In genomic region chr12:120528861-120529525, GRCh38 we compare ENCODE assay signal across 8 cellular contexts. TPM values are rescaled to one million over a fixed set of nuclear protein-coding genes. Genes with fewer than 3 reads are reported as not detected.
A peak's percentile ranks its signal among the peaks of the same experiment; 100 is the strongest.
DNase-seq lines count a peak whose midpoint lies in the region; ATAC-seq and TF ChIP-seq lines count a peak whose summit lies in the region.

A gene with protein sequence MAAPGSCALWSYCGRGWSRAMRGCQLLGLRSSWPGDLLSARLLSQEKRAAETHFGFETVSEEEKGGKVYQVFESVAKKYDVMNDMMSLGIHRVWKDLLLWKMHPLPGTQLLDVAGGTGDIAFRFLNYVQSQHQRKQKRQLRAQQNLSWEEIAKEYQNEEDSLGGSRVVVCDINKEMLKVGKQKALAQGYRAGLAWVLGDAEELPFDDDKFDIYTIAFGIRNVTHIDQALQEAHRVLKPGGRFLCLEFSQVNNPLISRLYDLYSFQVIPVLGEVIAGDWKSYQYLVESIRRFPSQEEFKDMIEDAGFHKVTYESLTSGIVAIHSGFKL (minus strand): TSS chr12:120529158. CDS start chr12:120529141, 17 bp downstream.

- H3K36me3 Mint-ChIP-seq in activated T-helper 2 cell treated with anti-CD3 and anti-CD28 coated beads, Interferon-gamma antibody, Interleukin-2, Interleukin-4, amounts not matched to agents 10 μg/mL and 5 μg/mL and 100 μg/mL, durations not matched to agents 14 hours and 24 hours and 36 hours (ENCODE audit: low read depth): peaks cover 7% of the 10 kb centered on the region
- H3K36me3 Mint-ChIP-seq in naive thymus-derived CD8-positive, alpha-beta T cell: peaks cover 0 to 7% (median 0%) of the 10 kb centered on the region in 3 donors

- peak; percentile 81 for ATAC-seq in GM21717 (IDR thresholded peaks at IDR 0.05; ENCODE audit: unreplicated experiment)
- ATAC-seq in naive thymus-derived CD8-positive, alpha-beta T cell: peak; percentile 96 to 97

- peaks cover 15% of the 10 kb centered on the region for H3K4me1 Mint-ChIP-seq in activated T-helper 2 cell treated with anti-CD3 and anti-CD28 coated beads, Interferon-gamma antibody, Interleukin-2, Interleukin-4, amounts not matched to agents 10 μg/mL and 5 μg/mL and 100 μg/mL, durations not matched to agents 14 hours and 24 hours and 36 hours (ENCODE audit: low read depth)
- peaks cover 10 to 32% (median 20%) of the 10 kb centered on the region in 4 donors for H3K4me1 Mint-ChIP-seq in naive thymus-derived CD8-positive, alpha-beta T cell

- TF ChIP-seq CTCF in fibroblast of mammary gland (conservative IDR thresholded peaks at IDR 0.05; ENCODE audit: control insufficient read depth, insufficient read depth, low read depth, low read length): no peak

- H3K27ac Mint-ChIP-seq in activated T-helper 2 cell treated with anti-CD3 and anti-CD28 coated beads, Interferon-gamma antibody, Interleukin-2, Interleukin-4, amounts not matched to agents 10 μg/mL and 5 μg/mL and 100 μg/mL, durations not matched to agents 14 hours and 24 hours and 36 hours: peak within 1 kb of the TSS; percentile 99
- H3K27ac Mint-ChIP-seq in naive thymus-derived CD8-positive, alpha-beta T cell: peak within 1 kb of the TSS; percentile 98 to 100 (median 99)

- DNase-seq in DMS153 treated with DMSO at 0.1 percent for 48 hours (lab: John Stamatoyannopoulos, UW; ENCODE audit: unreplicated experiment) (peak; percentile 80), KG1 (lab: John Stamatoyannopoulos, UW) (peak; percentile 72), RKO (ENCODE audit: low spot score) (peak; percentile 91), fibroblast of mammary gland (ENCODE audit: low read depth) (peak; percentile 83)
- DNase-seq in activated T-helper 2 cell treated with anti-CD3 and anti-CD28 coated beads, Interferon-gamma antibody, Interleukin-2, Interleukin-4, amounts not matched to agents 10 μg/mL and 5 μg/mL and 100 μg/mL, durations not matched to agents 14 hours and 24 hours and 36 hours (ENCODE audit: low spot score): peak; percentile 76
- peak; percentile 69 to 89 (median 81) for DNase-seq in naive thymus-derived CD8-positive, alpha-beta T cell
- peak; percentile 62 to 85 (median 74) for DNase-seq in stimulated activated naive CD4-positive, alpha-beta T cell (lab: John Stamatoyannopoulos, UW)

- H3K4me3 ChIP-seq in fibroblast of mammary gland (ENCODE audit: control insufficient read depth, low read depth, low read length): peak within 1 kb of the TSS; percentile 92

- intact Hi-C loops in activated T-helper 2 cell treated with anti-CD3 and anti-CD28 coated beads, Interferon-gamma antibody, Interleukin-2, Interleukin-4, amounts not matched to agents 10 μg/mL and 5 μg/mL and 100 μg/mL, durations not matched to agents 14 hours and 24 hours and 36 hours (cut with micrococcal nuclease): loop anchor here (1.0 to 2.0 kb wide), 3 partner anchors 52 to 83 kb away; partner anchors contain the start of genes GATC, POP5, SRSF9 and TRIAP1

- H3K4me3 Mint-ChIP-seq in activated T-helper 2 cell treated with anti-CD3 and anti-CD28 coated beads, Interferon-gamma antibody, Interleukin-2, Interleukin-4, amounts not matched to agents 10 μg/mL and 5 μg/mL and 100 μg/mL, durations not matched to agents 14 hours and 24 hours and 36 hours (ENCODE audit: low read depth): peak within 1 kb of the TSS; percentile 99
- peak within 1 kb of the TSS; percentile 97 to 100 (median 100) for H3K4me3 Mint-ChIP-seq in naive thymus-derived CD8-positive, alpha-beta T cell

- POLR2A ChIA-PET in naive thymus-derived CD8-positive, alpha-beta T cell (lab: Charles Lee): interaction anchor here (0.8 to 1.5 kb wide), 8 partner anchors 10 to 564 kb away, joined by 3 to 10 read pairs (median 6); partner anchors contain the start of genes POP5, RNU4-1 and SRSF9

- no peaks in the 10 kb centered on the region for H3K9me3 Mint-ChIP-seq in activated T-helper 2 cell treated with anti-CD3 and anti-CD28 coated beads, Interferon-gamma antibody, Interleukin-2, Interleukin-4, amounts not matched to agents 10 μg/mL and 5 μg/mL and 100 μg/mL, durations not matched to agents 14 hours and 24 hours and 36 hours
- H3K9me3 Mint-ChIP-seq in naive thymus-derived CD8-positive, alpha-beta T cell: no peaks in the 10 kb centered on the region

- H3K27me3 Mint-ChIP-seq in activated T-helper 2 cell treated with anti-CD3 and anti-CD28 coated beads, Interferon-gamma antibody, Interleukin-2, Interleukin-4, amounts not matched to agents 10 μg/mL and 5 μg/mL and 100 μg/mL, durations not matched to agents 14 hours and 24 hours and 36 hours (ENCODE audit: low read depth): no peaks in the 10 kb centered on the region
- no peaks in the 10 kb centered on the region for H3K27me3 Mint-ChIP-seq in naive thymus-derived CD8-positive, alpha-beta T cell

RNA-seq across cellular contexts. Expression of the gene that starts here (rescaled TPM):
- 29.3 and 29.9 TPM in 2 replicates for total RNA-seq in activated T-helper 2 cell treated with anti-CD3 and anti-CD28 coated beads, Interferon-gamma antibody, Interleukin-2, Interleukin-4, amounts not matched to agents 10 μg/mL and 5 μg/mL and 100 μg/mL, durations not matched to agents 14 hours and 24 hours and 36 hours
- total RNA-seq in naive thymus-derived CD8-positive, alpha-beta T cell: 10 to 100 TPM; 24.5 to 25.2 TPM
- polyA plus RNA-seq in naive thymus-derived CD8-positive, alpha-beta T cell: 10 to 100 TPM; 32.8 to 49.1 (median 39.1) TPM

Comparison
In these comparisons a context has a peak if more than half of its experiments do, and no peak if none do; other contexts are left out.
1. Peak in every context shown above with its lines: DNase-seq, ATAC-seq and H3K4me3 ChIP-seq.